Comparison of ENCODE assay signal across 1 cellular context in the genomic region with DNA sequence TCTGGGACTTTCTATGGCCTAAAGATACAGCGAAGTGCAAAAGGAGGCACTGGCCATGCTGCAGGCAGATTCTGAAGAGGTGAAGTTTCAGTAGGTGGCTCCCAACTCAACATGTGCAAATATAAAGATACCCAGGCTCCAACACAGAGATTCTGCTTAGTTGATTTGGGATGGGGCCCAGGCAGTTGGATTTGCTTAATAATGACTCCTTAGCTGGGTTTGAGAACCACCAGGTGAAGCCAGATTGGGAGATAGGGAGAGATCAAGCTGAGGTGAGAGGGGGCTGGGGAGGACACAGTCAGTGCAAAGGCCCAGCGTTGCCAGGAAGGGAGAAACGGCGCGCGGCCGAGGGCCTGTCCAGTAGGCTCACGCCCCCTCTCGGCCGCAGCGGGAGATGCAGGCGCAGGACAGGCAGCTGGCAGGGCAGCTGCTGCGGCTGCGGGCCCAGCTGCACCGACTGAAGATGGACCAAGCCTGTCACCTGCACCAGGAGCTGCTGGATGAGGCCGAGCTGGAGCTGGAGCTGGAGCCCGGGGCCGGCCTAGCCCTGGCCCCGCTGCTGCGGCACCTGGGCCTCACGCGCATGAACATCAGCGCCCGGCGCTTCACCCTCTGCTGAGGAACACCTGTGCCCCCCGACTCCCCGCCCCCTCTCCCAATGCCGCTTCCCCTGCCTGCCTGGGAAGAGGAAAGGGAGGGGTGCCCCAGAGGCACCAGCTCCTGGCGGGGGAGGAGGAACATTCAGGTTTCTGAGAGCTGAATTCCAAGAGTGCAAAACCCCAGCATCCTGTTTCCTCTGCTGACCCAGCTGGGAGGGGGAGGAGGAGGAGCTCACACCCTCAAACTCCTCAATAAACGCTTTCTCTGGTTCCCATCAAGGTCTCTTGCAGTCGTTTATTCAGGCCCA.
TF ChIP-seq lines count a peak whose summit lies in the region.

No MANE protein-coding gene starts in this region.

TF ChIP-seq in HepG2, 621 proteins besides CTCF, POLR2A, EP300 and RAD21 (continued from another document and continues in another):
- TF ChIP-seq, protein P1, sequence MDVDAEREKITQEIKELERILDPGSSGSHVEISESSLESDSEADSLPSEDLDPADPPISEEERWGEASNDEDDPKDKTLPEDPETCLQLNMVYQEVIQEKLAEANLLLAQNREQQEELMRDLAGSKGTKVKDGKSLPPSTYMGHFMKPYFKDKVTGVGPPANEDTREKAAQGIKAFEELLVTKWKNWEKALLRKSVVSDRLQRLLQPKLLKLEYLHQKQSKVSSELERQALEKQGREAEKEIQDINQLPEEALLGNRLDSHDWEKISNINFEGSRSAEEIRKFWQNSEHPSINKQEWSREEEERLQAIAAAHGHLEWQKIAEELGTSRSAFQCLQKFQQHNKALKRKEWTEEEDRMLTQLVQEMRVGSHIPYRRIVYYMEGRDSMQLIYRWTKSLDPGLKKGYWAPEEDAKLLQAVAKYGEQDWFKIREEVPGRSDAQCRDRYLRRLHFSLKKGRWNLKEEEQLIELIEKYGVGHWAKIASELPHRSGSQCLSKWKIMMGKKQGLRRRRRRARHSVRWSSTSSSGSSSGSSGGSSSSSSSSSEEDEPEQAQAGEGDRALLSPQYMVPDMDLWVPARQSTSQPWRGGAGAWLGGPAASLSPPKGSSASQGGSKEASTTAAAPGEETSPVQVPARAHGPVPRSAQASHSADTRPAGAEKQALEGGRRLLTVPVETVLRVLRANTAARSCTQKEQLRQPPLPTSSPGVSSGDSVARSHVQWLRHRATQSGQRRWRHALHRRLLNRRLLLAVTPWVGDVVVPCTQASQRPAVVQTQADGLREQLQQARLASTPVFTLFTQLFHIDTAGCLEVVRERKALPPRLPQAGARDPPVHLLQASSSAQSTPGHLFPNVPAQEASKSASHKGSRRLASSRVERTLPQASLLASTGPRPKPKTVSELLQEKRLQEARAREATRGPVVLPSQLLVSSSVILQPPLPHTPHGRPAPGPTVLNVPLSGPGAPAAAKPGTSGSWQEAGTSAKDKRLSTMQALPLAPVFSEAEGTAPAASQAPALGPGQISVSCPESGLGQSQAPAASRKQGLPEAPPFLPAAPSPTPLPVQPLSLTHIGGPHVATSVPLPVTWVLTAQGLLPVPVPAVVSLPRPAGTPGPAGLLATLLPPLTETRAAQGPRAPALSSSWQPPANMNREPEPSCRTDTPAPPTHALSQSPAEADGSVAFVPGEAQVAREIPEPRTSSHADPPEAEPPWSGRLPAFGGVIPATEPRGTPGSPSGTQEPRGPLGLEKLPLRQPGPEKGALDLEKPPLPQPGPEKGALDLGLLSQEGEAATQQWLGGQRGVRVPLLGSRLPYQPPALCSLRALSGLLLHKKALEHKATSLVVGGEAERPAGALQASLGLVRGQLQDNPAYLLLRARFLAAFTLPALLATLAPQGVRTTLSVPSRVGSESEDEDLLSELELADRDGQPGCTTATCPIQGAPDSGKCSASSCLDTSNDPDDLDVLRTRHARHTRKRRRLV (CRISPR knock-in tag; IDR thresholded peaks at IDR 0.05) = peak; percentile 76; the same call in 1 of the 2 replicates
- TF ChIP-seq RELA (CRISPR knock-in tag; IDR thresholded peaks at IDR 0.05) = no peak
- TF ChIP-seq, protein P2, sequence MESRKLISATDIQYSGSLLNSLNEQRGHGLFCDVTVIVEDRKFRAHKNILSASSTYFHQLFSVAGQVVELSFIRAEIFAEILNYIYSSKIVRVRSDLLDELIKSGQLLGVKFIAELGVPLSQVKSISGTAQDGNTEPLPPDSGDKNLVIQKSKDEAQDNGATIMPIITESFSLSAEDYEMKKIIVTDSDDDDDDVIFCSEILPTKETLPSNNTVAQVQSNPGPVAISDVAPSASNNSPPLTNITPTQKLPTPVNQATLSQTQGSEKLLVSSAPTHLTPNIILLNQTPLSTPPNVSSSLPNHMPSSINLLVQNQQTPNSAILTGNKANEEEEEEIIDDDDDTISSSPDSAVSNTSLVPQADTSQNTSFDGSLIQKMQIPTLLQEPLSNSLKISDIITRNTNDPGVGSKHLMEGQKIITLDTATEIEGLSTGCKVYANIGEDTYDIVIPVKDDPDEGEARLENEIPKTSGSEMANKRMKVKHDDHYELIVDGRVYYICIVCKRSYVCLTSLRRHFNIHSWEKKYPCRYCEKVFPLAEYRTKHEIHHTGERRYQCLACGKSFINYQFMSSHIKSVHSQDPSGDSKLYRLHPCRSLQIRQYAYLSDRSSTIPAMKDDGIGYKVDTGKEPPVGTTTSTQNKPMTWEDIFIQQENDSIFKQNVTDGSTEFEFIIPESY (CRISPR knock-in tag; IDR thresholded peaks at IDR 0.05) = peak; percentile 39; the same call in 1 of the 2 replicates
- TF ChIP-seq CHCHD3 (CRISPR knock-in tag; IDR thresholded peaks at IDR 0.05) = 0 out of 2 replicates have a peak, but pooled peaks have one; percentile 35
- peak; percentile 55 for TF ChIP-seq KAT8 (CRISPR knock-in tag; IDR thresholded peaks at IDR 0.05)
- no peak for TF ChIP-seq ZMYM4 (CRISPR knock-in tag; IDR thresholded peaks at IDR 0.05)
- TF ChIP-seq, protein P3, sequence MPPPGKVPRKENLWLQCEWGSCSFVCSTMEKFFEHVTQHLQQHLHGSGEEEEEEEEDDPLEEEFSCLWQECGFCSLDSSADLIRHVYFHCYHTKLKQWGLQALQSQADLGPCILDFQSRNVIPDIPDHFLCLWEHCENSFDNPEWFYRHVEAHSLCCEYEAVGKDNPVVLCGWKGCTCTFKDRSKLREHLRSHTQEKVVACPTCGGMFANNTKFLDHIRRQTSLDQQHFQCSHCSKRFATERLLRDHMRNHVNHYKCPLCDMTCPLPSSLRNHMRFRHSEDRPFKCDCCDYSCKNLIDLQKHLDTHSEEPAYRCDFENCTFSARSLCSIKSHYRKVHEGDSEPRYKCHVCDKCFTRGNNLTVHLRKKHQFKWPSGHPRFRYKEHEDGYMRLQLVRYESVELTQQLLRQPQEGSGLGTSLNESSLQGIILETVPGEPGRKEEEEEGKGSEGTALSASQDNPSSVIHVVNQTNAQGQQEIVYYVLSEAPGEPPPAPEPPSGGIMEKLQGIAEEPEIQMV (CRISPR knock-in tag; IDR thresholded peaks at IDR 0.05; ENCODE audit: low read depth) = no peak
- no peak for TF ChIP-seq KDM6A (CRISPR knock-in tag; IDR thresholded peaks at IDR 0.05; ENCODE audit: low read depth)
- no peak for TF ChIP-seq HOXD1 (CRISPR knock-in tag; IDR thresholded peaks at IDR 0.05)
- no peak for TF ChIP-seq SP5 (CRISPR knock-in tag; IDR thresholded peaks at IDR 0.05; ENCODE audit: borderline replicate concordance, low read depth)
- TF ChIP-seq KDM2A (CRISPR knock-in tag; IDR thresholded peaks at IDR 0.05; ENCODE audit: borderline replicate concordance, low read depth) = peak; percentile 76; the same call in 1 of the 2 replicates
- peak; percentile 42; the same call in 1 of the 2 replicates for TF ChIP-seq RXRB (CRISPR knock-in tag; IDR thresholded peaks at IDR 0.05; ENCODE audit: borderline replicate concordance)
- no peak for TF ChIP-seq TOE1 (CRISPR knock-in tag; IDR thresholded peaks at IDR 0.05)
- TF ChIP-seq ZBTB43 (CRISPR knock-in tag; conservative IDR thresholded peaks at IDR 0.05) = no peak
- TF ChIP-seq PTBP1 (IDR thresholded peaks at IDR 0.05; ENCODE audit: low read depth, low read length, poor library complexity, severe bottlenecking) = peak; percentile 85
- TF ChIP-seq ZNF12 (CRISPR knock-in tag; IDR thresholded peaks at IDR 0.05) = no peak
- no peak for TF ChIP-seq ZNF24 (IDR thresholded peaks at IDR 0.05)
- no peak; the same call in 1 of the 2 replicates for TF ChIP-seq HMGXB3 (CRISPR knock-in tag; IDR thresholded peaks at IDR 0.05; ENCODE audit: borderline replicate concordance)
- TF ChIP-seq, protein P4, sequence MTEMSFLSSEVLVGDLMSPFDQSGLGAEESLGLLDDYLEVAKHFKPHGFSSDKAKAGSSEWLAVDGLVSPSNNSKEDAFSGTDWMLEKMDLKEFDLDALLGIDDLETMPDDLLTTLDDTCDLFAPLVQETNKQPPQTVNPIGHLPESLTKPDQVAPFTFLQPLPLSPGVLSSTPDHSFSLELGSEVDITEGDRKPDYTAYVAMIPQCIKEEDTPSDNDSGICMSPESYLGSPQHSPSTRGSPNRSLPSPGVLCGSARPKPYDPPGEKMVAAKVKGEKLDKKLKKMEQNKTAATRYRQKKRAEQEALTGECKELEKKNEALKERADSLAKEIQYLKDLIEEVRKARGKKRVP (CRISPR knock-in tag; IDR thresholded peaks at IDR 0.05) = peak in 1 of 2 experiments; percentile 27; a peak in 1 of 4 replicates
- no peak for TF ChIP-seq ZNF383 (CRISPR knock-in tag; IDR thresholded peaks at IDR 0.05; ENCODE audit: borderline replicate concordance)
- no peak for TF ChIP-seq ZNF589 (CRISPR knock-in tag; conservative IDR thresholded peaks at IDR 0.05)
- no peak for TF ChIP-seq ZNF780A (CRISPR knock-in tag; IDR thresholded peaks at IDR 0.05)
- no peak for TF ChIP-seq SMARCE1 (IDR thresholded peaks at IDR 0.05; ENCODE audit: borderline replicate concordance)
- peak; percentile 85 for TF ChIP-seq ZMYM2 (CRISPR knock-in tag; IDR thresholded peaks at IDR 0.05)
- no peak for TF ChIP-seq CAMTA2 (CRISPR knock-in tag; IDR thresholded peaks at IDR 0.05; ENCODE audit: borderline replicate concordance)
- no peak for TF ChIP-seq ARNT2 (CRISPR knock-in tag; IDR thresholded peaks at IDR 0.05; ENCODE audit: low read depth)
- peak; percentile 42; the same call in 1 of the 2 replicates for TF ChIP-seq ZSCAN25 (CRISPR knock-in tag; IDR thresholded peaks at IDR 0.05)
- TF ChIP-seq JUN (CRISPR knock-in tag; IDR thresholded peaks at IDR 0.05) = no peak
- TF ChIP-seq CERS6 (CRISPR knock-in tag; IDR thresholded peaks at IDR 0.05) = no peak
- TF ChIP-seq ZNF773 (CRISPR knock-in tag; IDR thresholded peaks at IDR 0.05; ENCODE audit: borderline replicate concordance) = no peak
- TF ChIP-seq, protein P5, sequence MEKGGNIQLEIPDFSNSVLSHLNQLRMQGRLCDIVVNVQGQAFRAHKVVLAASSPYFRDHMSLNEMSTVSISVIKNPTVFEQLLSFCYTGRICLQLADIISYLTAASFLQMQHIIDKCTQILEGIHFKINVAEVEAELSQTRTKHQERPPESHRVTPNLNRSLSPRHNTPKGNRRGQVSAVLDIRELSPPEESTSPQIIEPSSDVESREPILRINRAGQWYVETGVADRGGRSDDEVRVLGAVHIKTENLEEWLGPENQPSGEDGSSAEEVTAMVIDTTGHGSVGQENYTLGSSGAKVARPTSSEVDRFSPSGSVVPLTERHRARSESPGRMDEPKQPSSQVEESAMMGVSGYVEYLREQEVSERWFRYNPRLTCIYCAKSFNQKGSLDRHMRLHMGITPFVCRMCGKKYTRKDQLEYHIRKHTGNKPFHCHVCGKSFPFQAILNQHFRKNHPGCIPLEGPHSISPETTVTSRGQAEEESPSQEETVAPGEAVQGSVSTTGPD (CRISPR knock-in tag; IDR thresholded peaks at IDR 0.05) = no peak
- no peak for TF ChIP-seq NR0B2 (CRISPR knock-in tag; IDR thresholded peaks at IDR 0.05)
- TF ChIP-seq, protein P6, sequence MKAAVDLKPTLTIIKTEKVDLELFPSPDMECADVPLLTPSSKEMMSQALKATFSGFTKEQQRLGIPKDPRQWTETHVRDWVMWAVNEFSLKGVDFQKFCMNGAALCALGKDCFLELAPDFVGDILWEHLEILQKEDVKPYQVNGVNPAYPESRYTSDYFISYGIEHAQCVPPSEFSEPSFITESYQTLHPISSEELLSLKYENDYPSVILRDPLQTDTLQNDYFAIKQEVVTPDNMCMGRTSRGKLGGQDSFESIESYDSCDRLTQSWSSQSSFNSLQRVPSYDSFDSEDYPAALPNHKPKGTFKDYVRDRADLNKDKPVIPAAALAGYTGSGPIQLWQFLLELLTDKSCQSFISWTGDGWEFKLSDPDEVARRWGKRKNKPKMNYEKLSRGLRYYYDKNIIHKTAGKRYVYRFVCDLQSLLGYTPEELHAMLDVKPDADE (CRISPR knock-in tag; IDR thresholded peaks at IDR 0.05) = no peak
- TF ChIP-seq HIVEP1 (CRISPR knock-in tag; IDR thresholded peaks at IDR 0.05) = peak; percentile 35; the same call in 1 of the 2 replicates
- no peak for TF ChIP-seq FOXK2 (IDR thresholded peaks at IDR 0.05)
